In the genomic region with DNA sequence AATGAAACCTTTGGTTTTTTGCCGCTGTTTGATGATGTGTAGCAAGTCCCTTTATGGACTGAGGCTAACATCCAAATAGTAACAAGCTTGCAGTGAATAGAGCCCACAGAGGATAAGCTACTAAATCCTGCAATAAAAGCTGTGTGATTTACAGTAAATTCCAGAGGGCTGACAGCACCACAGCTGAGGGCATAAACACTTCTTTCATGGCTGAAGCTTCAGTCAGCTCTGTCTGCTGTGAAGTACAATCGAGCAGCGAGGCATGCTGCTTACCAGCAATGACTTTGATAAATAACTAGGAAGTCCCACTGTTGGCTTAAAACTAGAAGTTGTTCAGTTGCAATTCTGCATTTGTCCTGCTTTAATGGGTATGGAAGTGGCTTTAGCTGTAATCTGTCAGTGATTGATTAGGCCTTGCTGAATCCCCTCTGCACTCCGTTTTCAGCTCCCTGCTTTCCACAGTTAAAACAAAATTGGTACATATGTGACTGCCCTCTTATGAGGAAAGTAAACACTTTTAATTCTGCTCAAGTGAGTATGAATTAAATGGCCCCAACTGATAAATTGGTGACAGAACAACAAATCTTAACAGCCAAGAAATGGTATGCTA, we compare ENCODE assay signal across 1 cellular context.
TF ChIP-seq lines count a peak whose summit lies in the region.

No MANE protein-coding gene starts in this region.

TF ChIP-seq in IMR-90, 13 proteins besides CTCF, POLR2A, EP300 and RAD21 (continued from another document):
- TF ChIP-seq, protein P1, sequence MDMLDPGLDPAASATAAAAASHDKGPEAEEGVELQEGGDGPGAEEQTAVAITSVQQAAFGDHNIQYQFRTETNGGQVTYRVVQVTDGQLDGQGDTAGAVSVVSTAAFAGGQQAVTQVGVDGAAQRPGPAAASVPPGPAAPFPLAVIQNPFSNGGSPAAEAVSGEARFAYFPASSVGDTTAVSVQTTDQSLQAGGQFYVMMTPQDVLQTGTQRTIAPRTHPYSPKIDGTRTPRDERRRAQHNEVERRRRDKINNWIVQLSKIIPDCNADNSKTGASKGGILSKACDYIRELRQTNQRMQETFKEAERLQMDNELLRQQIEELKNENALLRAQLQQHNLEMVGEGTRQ (IDR thresholded peaks at IDR 0.05; ENCODE audit: low read depth, low read length), result no peak
- no peak for TF ChIP-seq MAZ (IDR thresholded peaks at IDR 0.05; ENCODE audit: borderline replicate concordance, low read depth, low read length)
